Comparison of ENCODE assay signal across 8 cellular contexts in the genomic region with DNA sequence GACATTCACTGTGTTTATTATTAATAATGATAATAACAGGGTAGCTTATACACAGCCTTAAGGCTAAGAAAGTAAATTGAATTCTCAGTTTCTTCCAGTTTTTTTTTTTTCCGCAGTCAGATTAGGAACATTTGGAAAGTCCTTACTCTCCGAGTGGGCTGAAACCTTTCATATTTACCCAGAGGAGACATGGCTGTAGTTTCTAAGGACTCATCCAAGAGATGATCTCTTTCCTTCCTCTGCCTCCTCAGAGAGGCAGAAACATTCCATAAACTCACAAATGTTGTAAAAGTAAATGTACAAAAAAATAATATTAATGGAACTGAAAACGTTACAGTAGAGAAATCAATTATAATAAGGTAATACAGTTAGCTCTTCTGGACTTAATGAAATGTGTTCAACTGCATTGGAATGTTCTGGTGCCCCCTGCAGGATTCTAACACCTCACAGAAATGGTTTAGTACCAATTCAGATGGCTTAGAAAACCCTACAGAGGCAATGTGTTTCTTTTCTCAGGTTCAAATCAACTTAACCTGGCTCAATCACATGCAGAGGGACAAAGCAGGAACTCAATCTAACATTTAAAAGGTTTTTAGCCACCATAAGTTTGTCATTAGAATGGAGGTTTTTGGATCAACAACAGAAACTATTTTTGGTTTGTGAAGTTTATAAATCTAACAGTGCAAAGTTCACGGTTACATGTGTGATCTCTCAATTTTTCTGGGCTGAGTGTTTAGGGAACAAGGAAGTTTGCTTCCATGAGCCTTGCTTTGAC.
DNase-seq lines count a peak whose midpoint lies in the region; ATAC-seq and TF ChIP-seq lines count a peak whose summit lies in the region.

No MANE protein-coding gene starts in this region.

- TF ChIP-seq CTCF in KMS-11 (conservative IDR thresholded peaks at IDR 0.05; ENCODE audit: low read depth, low read length) (peak; percentile 82), SK-N-SH (IDR thresholded peaks at IDR 0.05) (peak; percentile 89)

- H3K4me1 ChIP-seq in KMS-11 (ENCODE audit: low read depth, poor library complexity, severe bottlenecking) (peaks cover 4% of the 10 kb centered on the region), SK-N-SH (ENCODE audit: control insufficient read depth in 1 of 2, insufficient read depth in 2 of 2, low read depth in 1 of 2, low read length in 1 of 2) (peaks cover 0 to 31% of the 10 kb centered on the region in 2 experiments; a peak in 2 of 4 replicates), iPS DF 6.9 (ENCODE audit: control insufficient read depth, insufficient read depth, low read length) (peaks cover 2% of the 10 kb centered on the region)

- no peaks in the 10 kb centered on the region for H3K9me2 ChIP-seq in SK-N-SH

- no peak overlapping the region for H3K4me3 ChIP-seq in KMS-11 (IDR thresholded peaks at IDR 0.05; ENCODE audit: insufficient read depth, low read depth, low read length)
- no peak overlapping the region for H3K4me3 ChIP-seq in SK-N-SH (ENCODE audit: low read depth in 2 of 2, low read length in 1 of 2)
- no peak overlapping the region for H3K4me3 ChIP-seq in iPS DF 6.9 (ENCODE audit: low read length)

- H3K27me3 ChIP-seq in KMS-11 (ENCODE audit: insufficient read depth, low read depth) (no peaks in the 10 kb centered on the region), SK-N-SH (ENCODE audit: insufficient read depth) (no peaks in the 10 kb centered on the region), iPS DF 6.9 (ENCODE audit: control insufficient read depth, insufficient read depth, low read length) (no peaks in the 10 kb centered on the region)

- H3F3A ChIP-seq in SK-N-SH (replicated peaks; ENCODE audit: insufficient read depth): no peaks in the 10 kb centered on the region

- in situ Hi-C loops in G401 (cut with HindIII; ENCODE audit: low sequenced_read_pairs): no loop called here

- H2AFZ ChIP-seq in KMS-11 (ENCODE audit: low read depth) (no peak overlapping the region), SK-N-SH (ENCODE audit: low read depth) (no peak overlapping the region)

- 45% methylated on average over 4 of the region's 4 CpGs for WGBS in SK-N-SH (ENCODE audit: low lambda C conversion rate)
- WGBS in iPS DF 6.9 (ENCODE audit: insufficient coverage, insufficient read length): no CpG with 5 or more reads among the region's 4 CpGs

- H3K36me3 ChIP-seq in KMS-11 (ENCODE audit: insufficient read depth): no peaks in the 10 kb centered on the region
- peaks cover 0 to 7% of the 10 kb centered on the region in 2 experiments for H3K36me3 ChIP-seq in SK-N-SH (replicated peaks in 1 of 2; ENCODE audit: control insufficient read depth in 1 of 2, insufficient read depth in 2 of 2, low read length in 1 of 2)
- H3K36me3 ChIP-seq in iPS DF 6.9 (ENCODE audit: control insufficient read depth, insufficient read depth, low read length): no peaks in the 10 kb centered on the region

- H3K27ac ChIP-seq in KMS-11 (no peak overlapping the region), SK-N-SH (ENCODE audit: low read depth in 2 of 2, low read length in 1 of 2) (peak overlapping the region in 1 of 2 experiments; percentile 60; a peak in 2 of 4 replicates), angular gyrus (ENCODE audit: low read depth, low read length) (peak overlapping the region; percentile 39), iPS DF 6.9 (ENCODE audit: low read length) (no peak overlapping the region)

- H3K4me2 ChIP-seq in KMS-11 (no peak overlapping the region), SK-N-SH (no peak overlapping the region)

- H3K9me3 ChIP-seq in SK-N-SH (no peaks in the 10 kb centered on the region), iPS DF 6.9 (ENCODE audit: control insufficient read depth, insufficient read depth, low read length) (no peaks in the 10 kb centered on the region)

- H3K79me2 ChIP-seq in KMS-11 (ENCODE audit: insufficient read depth, low read depth) (no peaks in the 10 kb centered on the region), SK-N-SH (ENCODE audit: insufficient read depth) (no peaks in the 10 kb centered on the region)

- peak; percentile 82 for TF ChIP-seq RAD21 in SK-N-SH (IDR thresholded peaks at IDR 0.05; ENCODE audit: low read length)

- POLR2A ChIA-PET in SK-N-SH (lab: Yijun Ruan, JAX): no interaction called here

- CTCF ChIA-PET in SK-N-SH (lab: Yijun Ruan, JAX): interaction anchor here (0.6 to 4.0 kb wide), 25 partner anchors 8 to 606 kb away, joined by 3 to 15 read pairs (median 4); no protein-coding TSS in a partner anchor

- DNase-seq in G401 (ENCODE audit: low spot score) (peak; percentile 93), SK-N-SH (peak; percentile 60), iPS DF 6.9 (ENCODE audit: low read depth, low spot score) (peak; percentile 41)
- DNase-seq in stimulated activated CD4-positive, alpha-beta T cell treated with anti-CD3 and anti-CD28 coated beads, Interleukin-1b, Interleukin-23, amount 100 ng/mL, for 4 hours (ENCODE audit: low read depth in 2 of 2): peak; percentile 27 to 56

- H4K20me1 ChIP-seq in KMS-11 (ENCODE audit: insufficient read depth) (no peaks in the 10 kb centered on the region), SK-N-SH (ENCODE audit: insufficient read depth) (no peaks in the 10 kb centered on the region)

- ATAC-seq in GM21528 (IDR thresholded peaks at IDR 0.05; ENCODE audit: low FRiP score, unreplicated experiment) (peak; percentile 88), HG02588 (IDR thresholded peaks at IDR 0.05; ENCODE audit: unreplicated experiment) (no peak)

- TF ChIP-seq EP300 in SK-N-SH (IDR thresholded peaks at IDR 0.05; ENCODE audit: borderline replicate concordance in 1 of 2, low read depth in 1 of 2, low read length in 1 of 2): 0 out of 4 replicates have a peak, but pooled peaks of 1 of the 2 experiments have one; percentile 10

- H3K9ac ChIP-seq in KMS-11 (no peak overlapping the region), SK-N-SH (no peak overlapping the region)

TF ChIP-seq in SK-N-SH, 30 proteins besides CTCF, POLR2A, EP300 and RAD21:
- peak; percentile 8 for TF ChIP-seq CHD2 (IDR thresholded peaks at IDR 0.05; ENCODE audit: low read length, partially characterized antibody)
- no peak for TF ChIP-seq EZH2phosphoT487 (IDR thresholded peaks at IDR 0.05; ENCODE audit: borderline replicate concordance, low read depth)
- TF ChIP-seq RFX5 (IDR thresholded peaks at IDR 0.05; ENCODE audit: low read length): 0 out of 2 replicates have a peak, but pooled peaks have one; percentile 12
- TF ChIP-seq SMC3 (IDR thresholded peaks at IDR 0.05; ENCODE audit: low read depth, low read length): peak; percentile 60

Comparison
In these comparisons a context has a peak if more than half of its experiments do, and no peak if none do; other contexts are left out.
1. DNase-seq: peak in every context shown above with its lines; median percentile 93 in G401; 60 in SK-N-SH; 42 in stimulated activated CD4-positive, alpha-beta T cell treated with anti-CD3 and anti-CD28 coated beads, Interleukin-1b, Interleukin-23, amount 100 ng/mL, for 4 hours; 41 in iPS DF 6.9.